Comparison of ENCODE assay signal across 10 cellular contexts in the genomic region with DNA sequence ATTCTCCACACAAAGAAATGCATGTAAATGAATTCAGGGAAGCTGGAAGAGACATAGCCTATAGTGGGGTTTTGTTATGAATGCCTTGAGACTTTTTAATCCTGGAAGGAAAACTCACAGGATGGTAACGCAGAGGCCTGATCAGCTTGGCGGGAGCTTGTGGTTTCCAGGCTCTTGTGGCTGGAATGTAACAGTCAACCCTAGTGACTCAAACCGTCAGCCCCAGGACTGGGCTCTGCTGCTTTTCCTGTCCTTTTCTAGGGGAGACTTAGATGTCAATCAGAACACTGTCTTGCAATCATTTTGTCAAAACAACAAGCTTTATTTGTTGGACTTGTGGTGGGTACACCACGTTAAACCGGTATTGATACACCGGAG. TPM values are rescaled to one million over a fixed set of nuclear protein-coding genes. Genes with fewer than 3 reads are reported as not detected.
DNase-seq lines count a peak whose midpoint lies in the region; ATAC-seq lines count a peak whose summit lies in the region.
"Had no signal": no experiment of that assay in that cellular context is flagged by ENCODE, and none has a peak within 500 bp of the region (broad histone marks: within the 10 kb centered on the region; RNA-seq: fewer than 3 reads in every experiment).

No MANE protein-coding gene starts in this region.

- peak overlapping the region; percentile 77 for H3K27ac ChIP-seq in mesodermal cell (ENCODE audit: low read depth, low read length, severe bottlenecking)

- no peaks in the 10 kb centered on the region for H3K36me3 Mint-ChIP-seq in activated T-cell treated with anti-CD3 and anti-CD28 coated beads, Interleukin-2, amount 50 U/mL, for 24 hours (ENCODE audit: low read depth)
- H3K36me3 Mint-ChIP-seq: natural killer cell had no signal

- peaks cover 68% of the 10 kb centered on the region for H3K27me3 Mint-ChIP-seq in activated T-cell treated with anti-CD3 and anti-CD28 coated beads, Interleukin-2, amount 50 U/mL, for 24 hours

- peaks cover 10% of the 10 kb centered on the region for H3K9me3 ChIP-seq in mesodermal cell (ENCODE audit: control insufficient read depth, low read length)

- no peak overlapping the region for H3K4me3 Mint-ChIP-seq in activated T-cell treated with anti-CD3 and anti-CD28 coated beads, Interleukin-2, amount 50 U/mL, for 24 hours
- H3K4me3 Mint-ChIP-seq: natural killer cell had no signal

- H3K9me3 Mint-ChIP-seq in activated T-cell treated with anti-CD3 and anti-CD28 coated beads, Interleukin-2, amount 50 U/mL, for 24 hours, result no peaks in the 10 kb centered on the region
- H3K9me3 Mint-ChIP-seq: natural killer cell had no signal

- DNase-seq in AG08395 (ENCODE audit: low spot score) (peak; percentile 90), MV-4-11 (lab: John Stamatoyannopoulos, UW) (peak; percentile 84), ecto neural progenitor cell (ENCODE audit: low spot score) (peak; percentile 51), NCI-H146 (lab: John Stamatoyannopoulos, UW) (no peak), NOMO-1 treated with dmso at 0.1 percent for 144 hours (lab: John Stamatoyannopoulos, UW; ENCODE audit: unreplicated experiment) (no peak)
- no peak for DNase-seq in activated T-cell treated with anti-CD3 and anti-CD28 coated beads, Interleukin-2, amount 50 U/mL, for 24 hours
- DNase-seq: natural killer cell, NCI-H69 had no signal

- WGBS in mesodermal cell (ENCODE audit: insufficient coverage in 2 of 2), 2 experiments, result 53 to 69% methylated on average over 6 of the region's 6 CpGs

- no peaks in the 10 kb centered on the region for H3K36me3 ChIP-seq in mesodermal cell (ENCODE audit: control insufficient read depth, insufficient read depth, low read length)

- no peak overlapping the region for H3K4me3 ChIP-seq in mesodermal cell (ENCODE audit: extremely low read depth, insufficient read depth, low read length, poor library complexity, severe bottlenecking)

- ATAC-seq in HG02884 (IDR thresholded peaks at IDR 0.05; ENCODE audit: unreplicated experiment), result no peak
- ATAC-seq: natural killer cell had no signal

- H3K27ac Mint-ChIP-seq in activated T-cell treated with anti-CD3 and anti-CD28 coated beads, Interleukin-2, amount 50 U/mL, for 24 hours, result no peak overlapping the region
- H3K27ac Mint-ChIP-seq: natural killer cell had no signal

- H3K4me1 ChIP-seq in mesodermal cell (ENCODE audit: control insufficient read depth, insufficient read depth, low read length, poor library complexity, severe bottlenecking), result peaks cover 51% of the 10 kb centered on the region

- H3K4me1 Mint-ChIP-seq in activated T-cell treated with anti-CD3 and anti-CD28 coated beads, Interleukin-2, amount 50 U/mL, for 24 hours (ENCODE audit: low read depth), result peaks cover 13% of the 10 kb centered on the region

RNA-seq across cellular contexts. Expression of gene KIF25, which starts 34.9 kb away (rescaled TPM):
- polyA plus RNA-seq in mesodermal cell (2013, experiment 1 of 2), result 0.55 TPM
- 0.40 TPM for polyA plus RNA-seq in mesodermal cell (2013, experiment 2 of 2)

RNA-seq across cellular contexts. Expression of gene FRMD1, which starts 46.6 kb away (rescaled TPM):
- polyA plus RNA-seq in mesodermal cell (2013, experiment 1 of 2), result 0.22 TPM
- polyA plus RNA-seq in mesodermal cell (2013, experiment 2 of 2), result 0.20 TPM

Comparison
In these comparisons a context has a peak if more than half of its experiments do, and no peak if none do; other contexts are left out.
1. DNase-seq: peak in AG08395 (single experiment), MV-4-11 (single experiment) and ecto neural progenitor cell (single experiment); none in NCI-H146 (single experiment), NOMO-1 treated with dmso at 0.1 percent for 144 hours (single experiment) and activated T-cell treated with anti-CD3 and anti-CD28 coated beads, Interleukin-2, amount 50 U/mL, for 24 hours (single experiment).